8 cellular contexts compared by ENCODE assay signal in the genomic region with DNA sequence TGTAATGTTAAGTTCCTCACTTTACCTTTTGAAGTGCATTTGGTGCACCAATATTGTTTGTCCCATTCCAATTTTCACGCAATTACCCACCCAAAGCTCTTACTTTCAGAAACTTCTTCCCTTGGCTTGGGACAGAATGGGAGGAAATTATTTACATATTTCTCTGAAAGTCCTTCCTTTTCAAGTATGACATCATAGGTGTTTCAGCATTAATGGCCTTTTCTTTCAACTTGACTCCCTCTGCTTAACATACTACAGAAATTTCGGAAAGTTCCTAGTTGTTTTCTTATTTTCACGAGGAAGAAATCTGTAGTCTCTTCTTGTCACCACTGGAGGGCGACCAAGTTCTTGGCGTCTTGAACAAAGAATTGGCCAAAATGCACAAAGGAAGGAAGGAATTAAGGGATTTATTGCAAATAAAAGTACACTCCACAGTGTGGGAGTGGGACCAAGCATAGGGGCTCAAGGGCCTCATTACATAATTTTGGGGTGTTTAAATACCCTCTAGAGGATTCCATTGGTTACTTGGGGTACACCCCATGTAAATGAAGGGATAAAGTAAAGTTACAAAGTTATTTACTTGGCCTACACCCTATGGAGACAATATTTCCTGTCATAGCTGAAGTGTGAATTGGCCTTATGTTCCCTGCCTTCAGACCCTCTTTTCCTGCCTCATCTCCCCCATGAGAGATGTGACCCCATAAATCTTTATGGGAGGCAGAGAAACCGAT.
DNase-seq lines count a peak whose midpoint lies in the region; ATAC-seq, FAIRE-seq and TF ChIP-seq lines count a peak whose summit lies in the region.

No MANE protein-coding gene starts in this region.

- H3K4me3 ChIP-seq in A549 = no peak overlapping the region
- no peak overlapping the region for H3K4me3 ChIP-seq in vagina

- H3K9me3 ChIP-seq in A549 (no peaks in the 10 kb centered on the region), vagina (no peaks in the 10 kb centered on the region)

- peak in 1 of 2 experiments; percentile 67 for DNase-seq in A549 (ENCODE audit: low read depth in 1 of 2, low spot score in 1 of 2)
- DNase-seq in NCI-H82 treated with DMSO at 0.1 percent for 48 hours (lab: John Stamatoyannopoulos, UW; ENCODE audit: unreplicated experiment) = peak; percentile 10
- peak; percentile 18 for DNase-seq in dermis blood vessel endothelial cell
- DNase-seq in pons (ENCODE audit: low spot score) = peak; percentile 52
- DNase-seq in vagina (ENCODE audit: extremely low spot score in 2 of 2) = no peak

- POLR2A ChIA-PET in A549 (lab: Yijun Ruan, JAX) = no interaction called here

- ATAC-seq in A549 = peak in 1 of 2 experiments; percentile 50; a peak in 3 of 6 replicates
- ATAC-seq in GM21423 (IDR thresholded peaks at IDR 0.05; ENCODE audit: unreplicated experiment) = peak; percentile 49
- no peak for ATAC-seq in GM18498 (IDR thresholded peaks at IDR 0.05; ENCODE audit: unreplicated experiment)
- no peak for ATAC-seq in GM21529 (IDR thresholded peaks at IDR 0.05; ENCODE audit: unreplicated experiment)

- TF ChIP-seq CTCF in A549 (IDR thresholded peaks at IDR 0.05) (peak; percentile 57), vagina (IDR thresholded peaks at IDR 0.05) (no peak)

- TF ChIP-seq POLR2A in A549 (IDR thresholded peaks at IDR 0.05; ENCODE audit: low read length) = no peak
- TF ChIP-seq POLR2A in vagina (IDR thresholded peaks at IDR 0.05) = no peak

- CTCF ChIA-PET in A549 (lab: Yijun Ruan, JAX) = interaction anchor here (0.6 to 2.0 kb wide), 4 partner anchors 9 to 15 kb away, joined by 3 to 14 read pairs (median 4); no protein-coding TSS in a partner anchor

- H3K27me3 ChIP-seq in vagina = no peaks in the 10 kb centered on the region

- 12% methylated on average over 6 of the region's 6 CpGs for WGBS in A549 (ENCODE audit: missing lambda C conversion rate)

- no peak for FAIRE-seq in A549 (lab: Jason Lieb, UNC)

- no peaks in the 10 kb centered on the region for H3K36me3 ChIP-seq in vagina

- peak; percentile 71 to 78 for TF ChIP-seq RAD21 in A549 (conservative IDR thresholded peaks at IDR 0.05 in 1 of 2, IDR thresholded peaks at IDR 0.05 in 1 of 2)

- H3K27ac ChIP-seq in A549 (no peak overlapping the region), vagina (no peak overlapping the region)

- intact Hi-C loops in vagina (cut with DNase I) = no loop called here

- TF ChIP-seq EP300 in A549 (IDR thresholded peaks at IDR 0.05) = no peak

- H3K4me1 ChIP-seq in A549 (0 out of 3 replicates have a peak, but pooled peaks cover 3% of the 10 kb centered on the region), vagina (no peaks in the 10 kb centered on the region)

- peak overlapping the region; percentile 39; the same call in 1 of the 3 replicates for H3K4me2 ChIP-seq in A549

TF ChIP-seq in A549, 52 proteins besides CTCF, POLR2A, EP300 and RAD21:
- TF ChIP-seq SMC3 (IDR thresholded peaks at IDR 0.05) (peak; percentile 39; the same call in 2 of the 3 replicates), PBX3 (IDR thresholded peaks at IDR 0.05) (no peak)

Comparison
In these comparisons a context has a peak if more than half of its experiments do, and no peak if none do; other contexts are left out.
1. DNase-seq: peak in NCI-H82 treated with DMSO at 0.1 percent for 48 hours (single experiment), dermis blood vessel endothelial cell (single experiment) and pons (single experiment); none in vagina (0 of 2).